ENCODE assay signal across 22 cellular contexts in genomic region chr6:101578306-101578705, GRCh38.
"Had no signal": no experiment of that assay in that cellular context is flagged by ENCODE, and none has a peak within 500 bp of the region (broad histone marks: within the 10 kb centered on the region; RNA-seq: fewer than 3 reads in every experiment).

No MANE protein-coding gene starts in this region.

- DNase-seq: activated CD4-positive, alpha-beta T cell treated with anti-CD3 and anti-CD28 coated beads, Interleukin-2, amount 50 U/mL, for 1 hour; activated gamma-delta T cell treated with Interleukin-2 at 50 U/mL for 16 hours; activated T-cell treated with anti-CD3 and anti-CD28 coated beads, Interleukin-2, amount 50 U/mL, for 1 hour; anterior cingulate cortex; body of pancreas; dermis blood vessel endothelial cell; effector CD8-positive, alpha-beta T cell; foreskin keratinocyte; left ventricle myocardium inferior; mammary epithelial cell; naive thymus-derived CD8-positive, alpha-beta T cell; posterior cingulate gyrus; small intestine; stimulated activated CD4-positive, alpha-beta T cell treated with anti-CD3 and anti-CD28 coated beads, Interleukin-2, amount 100 ng/mL, for 24 hours; transverse colon; uterus had no signal

- H3K27me3 Mint-ChIP-seq: activated naive CD4-positive, alpha-beta T cell treated with anti-CD3 and anti-CD28 coated beads, Interleukin-2, amount 50 U/mL, for 24 hours; naive thymus-derived CD8-positive, alpha-beta T cell had no signal

- H3K27ac Mint-ChIP-seq: activated naive CD4-positive, alpha-beta T cell treated with anti-CD3 and anti-CD28 coated beads, Interleukin-2, amount 50 U/mL, for 24 hours; mesothelial cell of epicardium; naive thymus-derived CD8-positive, alpha-beta T cell; neural progenitor cell; stimulated activated effector memory CD8-positive, alpha-beta T cell treated with anti-CD3 and anti-CD28 coated beads, Interleukin-12 subunit alpha, Interleukin-12 subunit beta, amount 100 ng/mL, for 72 hours had no signal

- H3K4me3 Mint-ChIP-seq: activated naive CD4-positive, alpha-beta T cell treated with anti-CD3 and anti-CD28 coated beads, Interleukin-2, amount 50 U/mL, for 24 hours; mesothelial cell of epicardium; naive thymus-derived CD8-positive, alpha-beta T cell; neural progenitor cell; stimulated activated effector memory CD8-positive, alpha-beta T cell treated with anti-CD3 and anti-CD28 coated beads, Interleukin-12 subunit alpha, Interleukin-12 subunit beta, amount 100 ng/mL, for 72 hours had no signal

- ATAC-seq: activated CD4-positive, CD25-positive, alpha-beta regulatory T cell treated with anti-CD3 and anti-CD28 coated beads, Interleukin-2, amount 50 U/mL, for 24 hours; body of pancreas; foreskin keratinocyte; naive thymus-derived CD8-positive, alpha-beta T cell; sciatic nerve; stimulated activated effector memory CD8-positive, alpha-beta T cell treated with anti-CD3 and anti-CD28 coated beads, Interleukin-12 subunit alpha, Interleukin-12 subunit beta, amount 100 ng/mL, for 72 hours had no signal

- H3K36me3 Mint-ChIP-seq: activated naive CD4-positive, alpha-beta T cell treated with anti-CD3 and anti-CD28 coated beads, Interleukin-2, amount 50 U/mL, for 24 hours; mesothelial cell of epicardium; naive thymus-derived CD8-positive, alpha-beta T cell; neural progenitor cell; stimulated activated effector memory CD8-positive, alpha-beta T cell treated with anti-CD3 and anti-CD28 coated beads, Interleukin-12 subunit alpha, Interleukin-12 subunit beta, amount 100 ng/mL, for 72 hours had no signal

- H3K9me3 Mint-ChIP-seq: neural progenitor cell had no signal

- H3K4me1 Mint-ChIP-seq: activated naive CD4-positive, alpha-beta T cell treated with anti-CD3 and anti-CD28 coated beads, Interleukin-2, amount 50 U/mL, for 24 hours; mesothelial cell of epicardium; naive thymus-derived CD8-positive, alpha-beta T cell; neural progenitor cell; stimulated activated effector memory CD8-positive, alpha-beta T cell treated with anti-CD3 and anti-CD28 coated beads, Interleukin-12 subunit alpha, Interleukin-12 subunit beta, amount 100 ng/mL, for 72 hours had no signal
